Comparison of ENCODE assay signal across 15 cellular contexts in the genomic region with DNA sequence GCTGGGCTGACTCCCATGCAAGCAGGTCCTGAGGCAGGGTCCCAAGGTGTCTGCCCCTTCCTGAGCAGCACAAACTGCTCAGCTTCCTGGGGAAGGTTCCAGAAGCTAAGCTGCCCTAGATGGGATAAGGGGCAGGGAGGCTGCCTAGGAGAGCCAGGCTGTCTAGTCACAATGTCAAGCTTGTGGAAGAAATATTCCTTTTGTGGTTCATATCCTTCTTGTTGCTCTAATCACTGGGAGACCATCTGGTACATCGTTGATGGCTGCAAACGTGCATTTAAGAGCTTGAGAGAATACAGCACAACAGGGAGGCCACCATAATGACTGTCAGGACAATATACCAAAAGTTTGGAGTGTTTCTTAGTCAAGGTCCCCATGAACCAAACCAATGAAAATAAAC.
"Had no signal": no experiment of that assay in that cellular context is flagged by ENCODE, and none has a peak within 500 bp of the region (broad histone marks: within the 10 kb centered on the region; RNA-seq: fewer than 3 reads in every experiment).

No MANE protein-coding gene starts in this region.

- H3K36me3 Mint-ChIP-seq: naive B cell had no signal

- H3K4me3 Mint-ChIP-seq: naive B cell, nephron had no signal

- ATAC-seq: left ventricle myocardium superior, right cardiac atrium had no signal

- DNase-seq: dorsolateral prefrontal cortex; effector CD8-positive, alpha-beta T cell; foreskin melanocyte; left colon; left ventricle myocardium superior; mesendoderm; naive B cell; right cardiac atrium; small intestine; stimulated activated CD4-positive, alpha-beta T cell treated with anti-CD3 and anti-CD28 coated beads, Interleukin-12 subunit alpha, Interleukin-12 subunit beta, amount 100 ng/mL, for 4 hours; stimulated activated naive CD4-positive, alpha-beta T cell; stomach; substantia nigra; transverse colon had no signal

- H3K4me1 Mint-ChIP-seq: naive B cell, nephron had no signal

- H3K27ac Mint-ChIP-seq: naive B cell, nephron had no signal

- H3K27me3 Mint-ChIP-seq: naive B cell had no signal
